35 cellular contexts compared by ENCODE assay signal in the genomic region with DNA sequence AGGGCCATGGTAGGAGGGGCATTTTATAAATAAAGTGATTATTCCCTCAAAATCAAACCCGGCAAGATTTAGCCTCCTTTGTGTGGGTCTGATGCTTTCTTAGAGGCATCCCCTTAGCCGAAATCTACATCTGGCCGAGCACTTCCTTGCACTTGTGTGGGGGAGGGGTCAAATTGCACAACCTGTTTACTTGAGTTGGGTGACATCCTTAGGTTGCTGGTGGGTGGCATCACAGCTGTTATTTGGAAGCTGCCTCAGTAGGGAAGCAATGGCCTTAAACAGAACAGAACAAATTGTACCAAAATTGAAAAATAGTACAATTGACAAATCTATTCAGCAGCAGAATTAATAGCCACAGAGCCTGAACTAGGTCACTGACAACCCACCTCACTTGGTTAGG.
"Had no signal": no experiment of that assay in that cellular context is flagged by ENCODE, and none has a peak within 500 bp of the region (broad histone marks: within the 10 kb centered on the region; RNA-seq: fewer than 3 reads in every experiment).

No MANE protein-coding gene starts in this region.

- H2AFZ ChIP-seq: hepatocyte had no signal

- H3K4me3 ChIP-seq: adrenal gland, ascending aorta, coronary artery, dorsolateral prefrontal cortex, esophagus squamous epithelium, gastroesophageal sphincter, heart right ventricle, hepatocyte had no signal

- H3K4me3 Mint-ChIP-seq: activated B cell treated with CpG ODN at 0.5 μM for 24 hours; activated CD4-positive, alpha-beta memory T cell treated with anti-CD3 and anti-CD28 coated beads for 36 hours; activated CD4-positive, alpha-beta T cell treated with anti-CD3 and anti-CD28 coated beads, Interleukin-2, amount 10 ng/mL, durations not matched to agents 24 days and 14 days; activated CD8-positive, alpha-beta memory T cell treated with anti-CD3 and anti-CD28 coated beads, Interleukin-2, amount 10 ng/mL, durations not matched to agents 7 days and 5 days; activated CD8-positive, alpha-beta T cell treated with anti-CD3 and anti-CD28 coated beads, Interleukin-2, amount 10 ng/mL, durations not matched to agents 7 days and 5 days; activated naive CD4-positive, alpha-beta T cell treated with anti-CD3 and anti-CD28 coated beads for 36 hours; activated naive CD4-positive, alpha-beta T cell treated with anti-CD3 and anti-CD28 coated beads, Interleukin-2, amount 50 U/mL, for 24 hours; activated naive CD8-positive, alpha-beta T cell treated with anti-CD3 and anti-CD28 coated beads for 36 hours; activated naive CD8-positive, alpha-beta T cell treated with anti-CD3 and anti-CD28 coated beads, Interleukin-2, amount 50 U/mL, for 24 hours; activated T-helper 1 cell treated with anti-CD3 and anti-CD28 coated beads, Interleukin-12 subunit alpha, Interleukin-12 subunit beta, Interleukin-2, Interleukin-4 antibody, amounts not matched to agents 30 ng/mL and 10 ng/mL and 1 ng/mL, durations not matched to agents 14 hours and 24 hours and 36 hours; central memory CD8-positive, alpha-beta T cell; dendritic cell treated with granulocyte-macrophage colony-stimulating factor and Interleukin-4, amounts not matched to agents 40 ng/mL and 50 ng/mL, for 4 days; effector memory CD8-positive, alpha-beta T cell; T-helper 17 cell; T-helper 2 cell treated with Interferon-gamma antibody and Interleukin-4, amounts not matched to agents 5 μg/mL and 100 μg/mL, for 36 hours had no signal

- H3K9me3 Mint-ChIP-seq: activated CD4-positive, alpha-beta T cell treated with anti-CD3 and anti-CD28 coated beads, Interleukin-2, amount 10 ng/mL, durations not matched to agents 24 days and 14 days; activated naive CD4-positive, alpha-beta T cell treated with anti-CD3 and anti-CD28 coated beads for 36 hours; activated naive CD4-positive, alpha-beta T cell treated with anti-CD3 and anti-CD28 coated beads, Interleukin-2, amount 50 U/mL, for 24 hours; activated naive CD8-positive, alpha-beta T cell treated with anti-CD3 and anti-CD28 coated beads for 36 hours; activated naive CD8-positive, alpha-beta T cell treated with anti-CD3 and anti-CD28 coated beads, Interleukin-2, amount 50 U/mL, for 24 hours; activated T-helper 2 cell treated with anti-CD3 and anti-CD28 coated beads, Interferon-gamma antibody, Interleukin-2, Interleukin-4, amounts not matched to agents 10 μg/mL and 5 μg/mL and 100 μg/mL, durations not matched to agents 14 hours and 24 hours and 36 hours; central memory CD8-positive, alpha-beta T cell; T-helper 2 cell treated with Interferon-gamma antibody and Interleukin-4, amounts not matched to agents 5 μg/mL and 100 μg/mL, for 36 hours had no signal

- H3K27ac ChIP-seq: ascending aorta, brain microvascular endothelial cell, coronary artery, epithelial cell of prostate, esophagus squamous epithelium, gastroesophageal sphincter, heart right ventricle, hepatocyte, VCaP had no signal

- H3K9me3 ChIP-seq: adrenal gland, ascending aorta, esophagus squamous epithelium, gastroesophageal sphincter had no signal

- H3K4me1 ChIP-seq: adrenal gland, ascending aorta, esophagus squamous epithelium, gastroesophageal sphincter, heart right ventricle had no signal

- H3K36me3 ChIP-seq: adrenal gland, ascending aorta, brain microvascular endothelial cell, esophagus squamous epithelium, gastroesophageal sphincter, heart right ventricle had no signal

- H3K79me2 ChIP-seq: hepatocyte had no signal

- H3K27me3 Mint-ChIP-seq: activated CD4-positive, alpha-beta memory T cell treated with anti-CD3 and anti-CD28 coated beads for 36 hours; activated CD4-positive, alpha-beta T cell treated with anti-CD3 and anti-CD28 coated beads, Interleukin-2, amount 10 ng/mL, durations not matched to agents 24 days and 14 days; activated CD8-positive, alpha-beta memory T cell treated with anti-CD3 and anti-CD28 coated beads, Interleukin-2, amount 10 ng/mL, durations not matched to agents 7 days and 5 days; activated naive CD4-positive, alpha-beta T cell treated with anti-CD3 and anti-CD28 coated beads, Interleukin-2, amount 50 U/mL, for 24 hours; activated naive CD8-positive, alpha-beta T cell treated with anti-CD3 and anti-CD28 coated beads for 36 hours; activated naive CD8-positive, alpha-beta T cell treated with anti-CD3 and anti-CD28 coated beads, Interleukin-2, amount 50 U/mL, for 24 hours; central memory CD8-positive, alpha-beta T cell; dendritic cell treated with granulocyte-macrophage colony-stimulating factor and Interleukin-4, amounts not matched to agents 40 ng/mL and 50 ng/mL, for 4 days; effector memory CD8-positive, alpha-beta T cell; T-helper 17 cell had no signal

- ATAC-seq: activated CD4-positive, CD25-positive, alpha-beta regulatory T cell treated with anti-CD3 and anti-CD28 coated beads, Interleukin-2, amount 50 U/mL, for 24 hours; activated CD8-positive, alpha-beta memory T cell treated with anti-CD3 and anti-CD28 coated beads, Interleukin-2, amount 10 ng/mL, durations not matched to agents 7 days and 5 days; activated CD8-positive, alpha-beta T cell treated with anti-CD3 and anti-CD28 coated beads, Interleukin-2, amount 10 ng/mL, durations not matched to agents 7 days and 5 days; activated naive CD8-positive, alpha-beta T cell treated with anti-CD3 and anti-CD28 coated beads, Interleukin-2, amount 50 U/mL, for 24 hours; effector memory CD8-positive, alpha-beta T cell; gastroesophageal sphincter; heart right ventricle; T-helper 17 cell had no signal

- DNase-seq: activated B cell treated with CpG ODN at 0.5 μM for 24 hours; activated CD4-positive, alpha-beta memory T cell treated with anti-CD3 and anti-CD28 coated beads for 36 hours; activated CD4-positive, alpha-beta T cell treated with anti-CD3 and anti-CD28 coated beads, Interleukin-2, amount 10 ng/mL, durations not matched to agents 24 days and 14 days; activated CD8-positive, alpha-beta memory T cell treated with anti-CD3 and anti-CD28 coated beads, Interleukin-2, amount 10 ng/mL, durations not matched to agents 7 days and 5 days; activated CD8-positive, alpha-beta memory T cell treated with anti-CD3 and anti-CD28 coated beads, Interleukin-2, amount 50 U/mL, for 4 hours; activated CD8-positive, alpha-beta T cell treated with anti-CD3 and anti-CD28 coated beads, Interleukin-2, amount 10 ng/mL, durations not matched to agents 7 days and 5 days; activated effector memory CD4-positive, alpha-beta T cell treated with anti-CD3 and anti-CD28 coated beads, Interleukin-2, amount 50 U/mL, for 16 hours; activated naive CD4-positive, alpha-beta T cell treated with anti-CD3 and anti-CD28 coated beads for 36 hours; activated naive CD8-positive, alpha-beta T cell treated with anti-CD3 and anti-CD28 coated beads for 36 hours; activated naive CD8-positive, alpha-beta T cell treated with anti-CD3 and anti-CD28 coated beads, Interleukin-2, amount 50 U/mL, for 24 hours; activated T-cell treated with anti-CD3 and anti-CD28 coated beads, Interleukin-2, amount 50 U/mL, for 1 hour; activated T-cell treated with anti-CD3 and anti-CD28 coated beads, Interleukin-2, amount 50 U/mL, for 48 hours; brain microvascular endothelial cell; dorsolateral prefrontal cortex; effector memory CD8-positive, alpha-beta T cell; esophagus squamous epithelium; foreskin melanocyte; heart right ventricle; T-helper 1 cell; T-helper 17 cell; T1000 had no signal

- H3K27ac Mint-ChIP-seq: activated B cell treated with CpG ODN at 0.5 μM for 24 hours; activated CD4-positive, alpha-beta memory T cell treated with anti-CD3 and anti-CD28 coated beads for 36 hours; activated CD4-positive, alpha-beta T cell treated with anti-CD3 and anti-CD28 coated beads, Interleukin-2, amount 10 ng/mL, durations not matched to agents 24 days and 14 days; activated CD8-positive, alpha-beta memory T cell treated with anti-CD3 and anti-CD28 coated beads, Interleukin-2, amount 10 ng/mL, durations not matched to agents 7 days and 5 days; activated CD8-positive, alpha-beta T cell treated with anti-CD3 and anti-CD28 coated beads, Interleukin-2, amount 10 ng/mL, durations not matched to agents 7 days and 5 days; activated naive CD4-positive, alpha-beta T cell treated with anti-CD3 and anti-CD28 coated beads for 36 hours; activated naive CD4-positive, alpha-beta T cell treated with anti-CD3 and anti-CD28 coated beads, Interleukin-2, amount 50 U/mL, for 24 hours; activated naive CD8-positive, alpha-beta T cell treated with anti-CD3 and anti-CD28 coated beads for 36 hours; activated naive CD8-positive, alpha-beta T cell treated with anti-CD3 and anti-CD28 coated beads, Interleukin-2, amount 50 U/mL, for 24 hours; activated T-helper 1 cell treated with anti-CD3 and anti-CD28 coated beads, Interleukin-12 subunit alpha, Interleukin-12 subunit beta, Interleukin-2, Interleukin-4 antibody, amounts not matched to agents 30 ng/mL and 10 ng/mL and 1 ng/mL, durations not matched to agents 14 hours and 24 hours and 36 hours; activated T-helper 2 cell treated with anti-CD3 and anti-CD28 coated beads, Interferon-gamma antibody, Interleukin-2, Interleukin-4, amounts not matched to agents 10 μg/mL and 5 μg/mL and 100 μg/mL, durations not matched to agents 14 hours and 24 hours and 36 hours; dendritic cell treated with granulocyte-macrophage colony-stimulating factor and Interleukin-4, amounts not matched to agents 40 ng/mL and 50 ng/mL, for 4 days; effector memory CD8-positive, alpha-beta T cell; T-helper 17 cell; T-helper 2 cell treated with Interferon-gamma antibody and Interleukin-4, amounts not matched to agents 5 μg/mL and 100 μg/mL, for 36 hours had no signal

- H3K27me3 ChIP-seq: adrenal gland, ascending aorta, brain microvascular endothelial cell, dorsolateral prefrontal cortex, esophagus squamous epithelium, gastroesophageal sphincter, heart right ventricle, hepatocyte had no signal

- H3K4me1 Mint-ChIP-seq: activated B cell treated with CpG ODN at 0.5 μM for 24 hours; activated CD4-positive, alpha-beta T cell treated with anti-CD3 and anti-CD28 coated beads, Interleukin-2, amount 10 ng/mL, durations not matched to agents 24 days and 14 days; activated CD8-positive, alpha-beta memory T cell treated with anti-CD3 and anti-CD28 coated beads, Interleukin-2, amount 10 ng/mL, durations not matched to agents 7 days and 5 days; activated naive CD4-positive, alpha-beta T cell treated with anti-CD3 and anti-CD28 coated beads, Interleukin-2, amount 50 U/mL, for 24 hours; activated naive CD8-positive, alpha-beta T cell treated with anti-CD3 and anti-CD28 coated beads for 36 hours; activated naive CD8-positive, alpha-beta T cell treated with anti-CD3 and anti-CD28 coated beads, Interleukin-2, amount 50 U/mL, for 24 hours; central memory CD8-positive, alpha-beta T cell; T-helper 17 cell had no signal

- H3K36me3 Mint-ChIP-seq: activated CD4-positive, alpha-beta memory T cell treated with anti-CD3 and anti-CD28 coated beads for 36 hours; activated CD8-positive, alpha-beta memory T cell treated with anti-CD3 and anti-CD28 coated beads, Interleukin-2, amount 10 ng/mL, durations not matched to agents 7 days and 5 days; activated naive CD4-positive, alpha-beta T cell treated with anti-CD3 and anti-CD28 coated beads, Interleukin-2, amount 50 U/mL, for 24 hours; activated naive CD8-positive, alpha-beta T cell treated with anti-CD3 and anti-CD28 coated beads for 36 hours had no signal

- H3K4me2 ChIP-seq: hepatocyte had no signal
